ENCODE assay signal across 8 cellular contexts in the genomic region with DNA sequence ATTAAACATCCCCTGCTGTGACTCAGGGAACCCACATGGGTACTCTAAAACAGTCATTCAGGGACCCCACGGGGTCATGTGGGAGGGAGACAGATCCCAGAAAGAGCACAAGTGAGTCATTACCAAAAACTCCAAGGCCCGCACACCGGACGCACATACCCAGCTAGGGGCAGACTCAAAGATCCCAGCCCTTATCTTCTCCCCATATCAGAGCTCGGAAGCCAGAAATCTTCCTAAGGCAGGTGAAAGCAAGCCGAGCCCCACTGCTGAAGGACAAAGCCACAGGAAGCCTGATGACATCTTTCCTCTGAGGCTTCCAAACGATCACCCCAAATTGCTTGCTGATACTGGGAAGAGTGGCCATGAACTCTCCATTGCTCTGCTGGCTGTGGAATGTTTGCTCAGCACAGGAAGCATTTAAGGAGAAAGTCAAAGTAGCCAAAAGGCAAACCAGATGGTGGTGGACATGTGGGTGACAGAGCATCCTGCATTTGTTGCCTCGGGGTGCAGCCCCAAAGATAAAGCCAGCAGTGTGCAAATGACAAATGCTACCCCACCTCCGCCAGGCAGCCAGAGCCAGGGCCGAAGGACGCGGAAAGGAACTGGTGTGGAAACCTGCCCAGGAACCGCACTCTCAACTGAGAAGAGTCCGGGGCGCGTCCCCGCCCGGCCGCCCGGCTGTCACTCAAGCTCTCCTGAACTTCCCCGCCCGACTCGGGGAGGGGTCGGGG. TPM values are rescaled to one million over a fixed set of nuclear protein-coding genes. Genes with fewer than 3 reads are reported as not detected.
DNase-seq lines count a peak whose midpoint lies in the region; ATAC-seq, FAIRE-seq and TF ChIP-seq lines count a peak whose summit lies in the region.

No MANE protein-coding gene starts in this region.

- POLR2A ChIA-PET in A549 (lab: Yijun Ruan, JAX), result interaction anchor here (0.5 to 4.1 kb wide), 7 partner anchors 9 to 1232 kb away, joined by 3 to 76 read pairs (median 5); partner anchors contain the start of genes ANKRD36B and COX5B
- POLR2A ChIA-PET in activated CD4-positive, alpha-beta memory T cell treated with anti-CD3 and anti-CD28 coated beads for 36 hours (lab: Charles Lee), result interaction anchor here (0.5 to 6.4 kb wide), 14 partner anchors 9 to 81 kb away, joined by 3 to 191 read pairs (median 6); partner anchors contain the start of genes ANKRD36B, COX5B and ZAP70

- H3K4me1 Mint-ChIP-seq in activated CD4-positive, alpha-beta memory T cell treated with anti-CD3 and anti-CD28 coated beads for 36 hours (ENCODE audit: low read depth), result peaks cover 27% of the 10 kb centered on the region

- H3K4me2 ChIP-seq in A549, result peak overlapping the region; percentile 79

- no peak for TF ChIP-seq POLR2A in A549 (IDR thresholded peaks at IDR 0.05; ENCODE audit: low read length)

- DNase-seq in A549 (ENCODE audit: low read depth in 1 of 2, low spot score in 1 of 2), result peak; percentile 47 to 64
- DNase-seq in NCI-H510A (lab: John Stamatoyannopoulos, UW), result peak; percentile 22
- peak; percentile 93 for DNase-seq in activated CD4-positive, alpha-beta memory T cell treated with anti-CD3 and anti-CD28 coated beads for 36 hours
- peak; percentile 89 for DNase-seq in lower lobe of right lung
- DNase-seq in stimulated activated CD4-positive, alpha-beta T cell treated with anti-CD3 and anti-CD28 coated beads, TNF-alpha, amount 100 ng/mL, for 24 hours (ENCODE audit: low read depth in 3 of 3), result peak; percentile 65 to 87 (median 80)

- ATAC-seq in A549, result peak; percentile 45 to 52
- ATAC-seq in GM18511 (IDR thresholded peaks at IDR 0.05; ENCODE audit: unreplicated experiment), result peak; percentile 56
- peak; percentile 37 for ATAC-seq in HG03025 (IDR thresholded peaks at IDR 0.05; ENCODE audit: low FRiP score, unreplicated experiment)
- peak; percentile 71 to 72 for ATAC-seq in lower lobe of right lung

- TF ChIP-seq RAD21 in A549 (conservative IDR thresholded peaks at IDR 0.05 in 1 of 2, IDR thresholded peaks at IDR 0.05 in 1 of 2), result no peak

- peaks cover 9% of the 10 kb centered on the region for H3K4me1 ChIP-seq in A549
- H3K4me1 ChIP-seq in duodenal mucosa (ENCODE audit: control insufficient read depth in 1 of 2, insufficient read depth in 2 of 2, low read length in 2 of 2), result peaks cover 23 to 30% of the 10 kb centered on the region in 2 donors
- peaks cover 33% of the 10 kb centered on the region for H3K4me1 ChIP-seq in lower lobe of right lung

- TF ChIP-seq EP300 in A549 (IDR thresholded peaks at IDR 0.05), result no peak

- H3K27me3 Mint-ChIP-seq in activated CD4-positive, alpha-beta memory T cell treated with anti-CD3 and anti-CD28 coated beads for 36 hours, result no peaks in the 10 kb centered on the region

- H3K9me3 Mint-ChIP-seq in activated CD4-positive, alpha-beta memory T cell treated with anti-CD3 and anti-CD28 coated beads for 36 hours, result no peaks in the 10 kb centered on the region

- peak overlapping the region; percentile 95 for H3K4me3 ChIP-seq in A549
- H3K4me3 ChIP-seq in duodenal mucosa (ENCODE audit: low read depth in 1 of 2, low read length in 2 of 2), result peak overlapping the region; percentile 89 to 90
- H3K4me3 ChIP-seq in lower lobe of right lung, result peak overlapping the region; percentile 79

- peak overlapping the region; percentile 89 to 93 for H3K9ac ChIP-seq in duodenal mucosa (ENCODE audit: low read depth in 1 of 2, low read length in 2 of 2)

- H3K27me3 ChIP-seq in duodenal mucosa (ENCODE audit: control insufficient read depth in 1 of 2, insufficient read depth in 2 of 2, low read length in 2 of 2) (no peaks in the 10 kb centered on the region), lower lobe of right lung (ENCODE audit: low read depth) (no peaks in the 10 kb centered on the region)

- peak overlapping the region; percentile 79 for H3K4me3 Mint-ChIP-seq in activated CD4-positive, alpha-beta memory T cell treated with anti-CD3 and anti-CD28 coated beads for 36 hours

- H3K9me3 ChIP-seq in A549 (no peaks in the 10 kb centered on the region), duodenal mucosa (ENCODE audit: control insufficient read depth in 1 of 2, low read length in 2 of 2) (no peaks in the 10 kb centered on the region), lower lobe of right lung (no peaks in the 10 kb centered on the region)

- H3K27ac Mint-ChIP-seq in activated CD4-positive, alpha-beta memory T cell treated with anti-CD3 and anti-CD28 coated beads for 36 hours, result peak overlapping the region; percentile 93

- peaks cover 16% of the 10 kb centered on the region for H3K36me3 Mint-ChIP-seq in activated CD4-positive, alpha-beta memory T cell treated with anti-CD3 and anti-CD28 coated beads for 36 hours

- no peak for FAIRE-seq in A549 (lab: Jason Lieb, UNC)

- CTCF ChIA-PET in A549 (lab: Yijun Ruan, JAX), result interaction anchor here (0.6 to 6.2 kb wide), 8 partner anchors 9 to 722 kb away, joined by 3 to 93 read pairs (median 4); no protein-coding TSS in a partner anchor
- CTCF ChIA-PET in activated CD4-positive, alpha-beta memory T cell treated with anti-CD3 and anti-CD28 coated beads for 36 hours (lab: Charles Lee), result interaction anchor here (0.6 to 8.1 kb wide), 11 partner anchors 9 to 78 kb away, joined by 3 to 114 read pairs (median 6); partner anchors contain the start of genes ANKRD36B, COX5B and ZAP70

- WGBS in A549 (ENCODE audit: missing lambda C conversion rate), result under 1% methylated on average over 12 of the region's 24 CpGs

- no peak for TF ChIP-seq CTCF in A549 (IDR thresholded peaks at IDR 0.05)
- no peak for TF ChIP-seq CTCF in lower lobe of right lung (IDR thresholded peaks at IDR 0.05)

- intact Hi-C loops in activated CD4-positive, alpha-beta memory T cell treated with anti-CD3 and anti-CD28 coated beads for 36 hours (cut with micrococcal nuclease), result loop anchor here (5.0 kb wide), 2 partner anchors 84 to 794 kb away; no protein-coding TSS in a partner anchor
- intact Hi-C loops in lower lobe of right lung (cut with DNase I), result no loop called here

- H3K27ac ChIP-seq in A549 (peak overlapping the region; percentile 96 to 97), duodenal mucosa (ENCODE audit: low read depth, low read length) (peak overlapping the region; percentile 88), lower lobe of right lung (peak overlapping the region; percentile 93)

- H3K36me3 ChIP-seq in duodenal mucosa (ENCODE audit: control insufficient read depth in 1 of 2, insufficient read depth in 2 of 2, low read length in 2 of 2) (peaks cover 11 to 31% of the 10 kb centered on the region in 2 donors), lower lobe of right lung (peaks cover 24% of the 10 kb centered on the region)

TF ChIP-seq in A549, 52 proteins besides CTCF, POLR2A, EP300 and RAD21:
- peak; percentile 86 for TF ChIP-seq PBX3 (IDR thresholded peaks at IDR 0.05)
- no peak for TF ChIP-seq SMC3 (IDR thresholded peaks at IDR 0.05)
- TF ChIP-seq, protein P1, sequence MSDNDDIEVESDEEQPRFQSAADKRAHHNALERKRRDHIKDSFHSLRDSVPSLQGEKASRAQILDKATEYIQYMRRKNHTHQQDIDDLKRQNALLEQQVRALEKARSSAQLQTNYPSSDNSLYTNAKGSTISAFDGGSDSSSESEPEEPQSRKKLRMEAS (IDR thresholded peaks at IDR 0.05), result peak; percentile 30; the same call in 1 of the 2 replicates
- no peak for TF ChIP-seq FOSL2 (IDR thresholded peaks at IDR 0.05)
- TF ChIP-seq FOSL2 (CRISPR knock-in tag; IDR thresholded peaks at IDR 0.05), result peak; percentile 51; the same call in 1 of the 2 replicates

RNA-seq across cellular contexts. Expression of gene ACTR1B, which starts 0.8 kb away (rescaled TPM):
- polyA plus RNA-seq in A549 (2011; rRNA removed) (24.7 and 30.0 TPM in 2 replicates), A549 (2017; fragmentation: RNase III; extraction: RNeasy Plus Mini Kit Qiagen cat#74134 plus additional on column Dnase treatment) (33.5 to 42.0 TPM (median 37.6 TPM) in 3 replicates)
- polyA plus RNA-seq in A549 (2012; cell fraction: cytosol; rRNA removed), result 43.3 and 54.6 TPM in 2 replicates
- polyA plus RNA-seq in A549 (2012; cell fraction: nucleus; rRNA removed), result 96.2 and 106 TPM in 2 replicates
- polyA minus RNA-seq in A549 (2011; rRNA and poly(A)+ RNA removed), result 42.7 and 43.5 TPM in 2 replicates
- 100 to 1,000 TPM; 113 to 114 TPM for total RNA-seq in activated CD4-positive, alpha-beta memory T cell treated with anti-CD3 and anti-CD28 coated beads for 36 hours
- 56.0 TPM for total RNA-seq in lower lobe of right lung

RNA-seq across cellular contexts. Expression of gene C2orf92, which starts 6.5 kb away (rescaled TPM):
- 2.3 and 2.7 TPM in 2 replicates for polyA plus RNA-seq in A549 (2011; rRNA removed)
- 0.52 and 0.53 TPM in 2 replicates for polyA plus RNA-seq in A549 (2012; cell fraction: cytosol; rRNA removed)
- 3.0 and 4.8 TPM in 2 replicates for polyA plus RNA-seq in A549 (2012; cell fraction: nucleus; rRNA removed)
- polyA plus RNA-seq in A549 (2017; fragmentation: RNase III; extraction: RNeasy Plus Mini Kit Qiagen cat#74134 plus additional on column Dnase treatment), result 1.1 to 1.9 TPM (median 1.8 TPM) in 3 replicates
- polyA minus RNA-seq in A549 (2011; rRNA and poly(A)+ RNA removed), result 2.1 and 3.3 TPM in 2 replicates
- 1 to 10 TPM; 4.5 to 4.8 TPM for total RNA-seq in activated CD4-positive, alpha-beta memory T cell treated with anti-CD3 and anti-CD28 coated beads for 36 hours
- total RNA-seq in lower lobe of right lung, result 15.1 TPM

RNA-seq across cellular contexts. Expression of gene COX5B, which starts 17.2 kb away (rescaled TPM):
- 332 and 343 TPM in 2 replicates for polyA plus RNA-seq in A549 (2011; rRNA removed)
- polyA plus RNA-seq in A549 (2012; cell fraction: cytosol; rRNA removed), result 543 and 608 TPM in 2 replicates
- polyA plus RNA-seq in A549 (2012; cell fraction: nucleus; rRNA removed), result 269 and 330 TPM in 2 replicates
- polyA plus RNA-seq in A549 (2017; fragmentation: RNase III; extraction: RNeasy Plus Mini Kit Qiagen cat#74134 plus additional on column Dnase treatment), result 341 to 372 TPM (median 353 TPM) in 3 replicates
- 32.8 and 39.3 TPM in 2 replicates for polyA minus RNA-seq in A549 (2011; rRNA and poly(A)+ RNA removed)
- total RNA-seq in activated CD4-positive, alpha-beta memory T cell treated with anti-CD3 and anti-CD28 coated beads for 36 hours, result 100 to 1,000 TPM; 215 to 217 TPM
- 164 TPM for total RNA-seq in lower lobe of right lung

RNA-seq across cellular contexts. Expression of gene ZAP70, which starts 50.3 kb away (rescaled TPM):
- polyA plus RNA-seq in A549 (2011; rRNA removed) (0.04 TPM in 1 of 2 replicates, not detected in the other), A549 (2017; fragmentation: RNase III; extraction: RNeasy Plus Mini Kit Qiagen cat#74134 plus additional on column Dnase treatment) (0.08 to 0.10 TPM (median 0.09 TPM) in 3 replicates)
- 0.03 and 0.05 TPM in 2 replicates for polyA plus RNA-seq in A549 (2012; cell fraction: cytosol; rRNA removed)
- polyA plus RNA-seq in A549 (2012; cell fraction: nucleus; rRNA removed), result 0.50 and 0.70 TPM in 2 replicates
- not detected in 2 replicates for polyA minus RNA-seq in A549 (2011; rRNA and poly(A)+ RNA removed)
- 100 to 1,000 TPM; 160 to 166 TPM for total RNA-seq in activated CD4-positive, alpha-beta memory T cell treated with anti-CD3 and anti-CD28 coated beads for 36 hours
- 8.8 TPM for total RNA-seq in lower lobe of right lung

Comparison
In these comparisons a context has a peak if more than half of its experiments do, and no peak if none do; other contexts are left out.
1. Peak in every context shown above with its lines: DNase-seq, ATAC-seq, H3K4me3 ChIP-seq and H3K27ac ChIP-seq.
2. DNase-seq: peak in every context shown above with its lines; median percentile 93 in activated CD4-positive, alpha-beta memory T cell treated with anti-CD3 and anti-CD28 coated beads for 36 hours; 89 in lower lobe of right lung; 80 in stimulated activated CD4-positive, alpha-beta T cell treated with anti-CD3 and anti-CD28 coated beads, TNF-alpha, amount 100 ng/mL, for 24 hours; 56 in A549; 22 in NCI-H510A.